In genomic region chr9:120935383-120935857, GRCh38 we compare ENCODE assay signal across 8 cellular contexts. TPM values are rescaled to one million over a fixed set of nuclear protein-coding genes. Genes with fewer than 3 reads are reported as not detected.
DNase-seq lines count a peak whose midpoint lies in the region; ATAC-seq and TF ChIP-seq lines count a peak whose summit lies in the region.

No MANE protein-coding gene starts in this region.

- H3K27ac ChIP-seq in endodermal cell (ENCODE audit: low read depth, low read length), result no peak overlapping the region
- H3K27ac ChIP-seq in upper lobe of right lung, result peak overlapping the region; percentile 69

- H3K27me3 Mint-ChIP-seq in T-helper 17 cell (no peaks in the 10 kb centered on the region), endodermal cell (ENCODE audit: insufficient read depth) (peaks cover 13% of the 10 kb centered on the region), mesothelial cell of epicardium (ENCODE audit: low read depth) (peaks cover 6% of the 10 kb centered on the region)

- H3K4me3 ChIP-seq in endodermal cell (ENCODE audit: low read length) (no peak overlapping the region), upper lobe of right lung (no peak overlapping the region), H7 (ENCODE audit: insufficient read depth, low read depth, low read length) (no peak overlapping the region)

- H3K9me3 ChIP-seq in T-helper 17 cell (ENCODE audit: control insufficient read depth, low read length, poor library complexity, severe bottlenecking) (no peaks in the 10 kb centered on the region), endodermal cell (ENCODE audit: control insufficient read depth, low read length) (no peaks in the 10 kb centered on the region), upper lobe of right lung (no peaks in the 10 kb centered on the region)

- H3K4me1 ChIP-seq in endodermal cell (ENCODE audit: control insufficient read depth, insufficient read depth, low read length), result peaks cover 11% of the 10 kb centered on the region
- H3K4me1 ChIP-seq in upper lobe of right lung, result peaks cover 61% of the 10 kb centered on the region

- no peak overlapping the region for H3K9ac ChIP-seq in endodermal cell (ENCODE audit: extremely low read depth, low read length, poor library complexity, severe bottlenecking)

- H3K36me3 Mint-ChIP-seq in T-helper 17 cell (ENCODE audit: low read depth) (no peaks in the 10 kb centered on the region), endodermal cell (ENCODE audit: low read depth) (no peaks in the 10 kb centered on the region), mesothelial cell of epicardium (no peaks in the 10 kb centered on the region)

- DNase-seq in GM04503 (ENCODE audit: low read depth) (peak; percentile 58), NCI-H1105 (lab: John Stamatoyannopoulos, UW) (peak; percentile 86), T-helper 17 cell (no peak), endodermal cell (peak; percentile 21), mesothelial cell of epicardium (ENCODE audit: low spot score in 2 of 2, unreplicated experiment in 2 of 2) (peak; percentile 78 to 96), upper lobe of right lung (peak; percentile 97), H7 (no peak)

- TF ChIP-seq CTCF in endodermal cell (conservative IDR thresholded peaks at IDR 0.05) (no peak), mesothelial cell of epicardium (IDR thresholded peaks at IDR 0.05; ENCODE audit: unreplicated experiment) (no peak), upper lobe of right lung (IDR thresholded peaks at IDR 0.05) (no peak)

- ATAC-seq in T-helper 17 cell (no peak), upper lobe of right lung (peak; percentile 88), HG03025 (IDR thresholded peaks at IDR 0.05; ENCODE audit: low FRiP score, unreplicated experiment) (no peak)

- H3K4me1 Mint-ChIP-seq in T-helper 17 cell, result peaks cover 46% of the 10 kb centered on the region
- H3K4me1 Mint-ChIP-seq in endodermal cell, result peaks cover 31% of the 10 kb centered on the region
- H3K4me1 Mint-ChIP-seq in mesothelial cell of epicardium, result peaks cover 29% of the 10 kb centered on the region

- H3K4me3 Mint-ChIP-seq in T-helper 17 cell (peak overlapping the region; percentile 74), endodermal cell (no peak overlapping the region), mesothelial cell of epicardium (peak overlapping the region; percentile 37)

- H3K9me3 Mint-ChIP-seq in endodermal cell (no peaks in the 10 kb centered on the region), mesothelial cell of epicardium (no peaks in the 10 kb centered on the region)

- peak overlapping the region; percentile 100 for H3K27ac Mint-ChIP-seq in T-helper 17 cell
- H3K27ac Mint-ChIP-seq in endodermal cell, result no peak overlapping the region
- H3K27ac Mint-ChIP-seq in mesothelial cell of epicardium, result peak overlapping the region; percentile 98

- H3K27me3 ChIP-seq in endodermal cell (ENCODE audit: control insufficient read depth, insufficient read depth, low read length, poor library complexity, severe bottlenecking), result no peaks in the 10 kb centered on the region
- H3K27me3 ChIP-seq in upper lobe of right lung, result no peaks in the 10 kb centered on the region
- no peaks in the 10 kb centered on the region; the same call in 1 of the 2 replicates for H3K27me3 ChIP-seq in H7 (ENCODE audit: control insufficient read depth, insufficient read depth, low read length)

- H3K36me3 ChIP-seq in endodermal cell (ENCODE audit: control insufficient read depth, insufficient read depth, low read length), result no peaks in the 10 kb centered on the region
- no peaks in the 10 kb centered on the region for H3K36me3 ChIP-seq in upper lobe of right lung
- H3K36me3 ChIP-seq in H7 (replicated peaks; ENCODE audit: control insufficient read depth, insufficient read depth, low read length), result no peaks in the 10 kb centered on the region

- WGBS in endodermal cell (ENCODE audit: insufficient coverage in 1 of 2, insufficient read length in 1 of 2), 2 experiments, result 89 to 90% methylated on average over 2 to 4 of the region's 4 CpGs

- intact Hi-C loops in upper lobe of right lung (cut with DNase I), result loop anchor here (10.0 kb wide), 1 partner anchor 61 kb away; the partner anchor contains the start of gene PHF19

RNA-seq across cellular contexts. Expression of gene TRAF1, which starts 8.8 kb away (rescaled TPM):
- total RNA-seq in T-helper 17 cell (100 to 1,000 TPM; 103 to 118 TPM), endodermal cell (1 to 10 TPM; 3.6 to 8.2 TPM), mesothelial cell of epicardium (7.7 to 8.2 TPM (median 8.0 TPM) in 3 replicates), upper lobe of right lung (6.0 TPM)
- polyA plus RNA-seq in endodermal cell (2013, experiment 1 of 2), result 3.1 TPM
- 2.6 TPM for polyA plus RNA-seq in endodermal cell (2013, experiment 2 of 2)
- total RNA-seq in H7 (2014; rRNA removed; shearing (Covaris generic)), result 0.97 and 1.4 TPM in 2 replicates

RNA-seq across cellular contexts. Expression of gene PHF19, which starts 58.4 kb away (rescaled TPM):
- 10 to 100 TPM; 69.9 to 96.9 TPM for total RNA-seq in T-helper 17 cell
- total RNA-seq in endodermal cell, result 10 to 100 TPM; 17.9 to 21.9 TPM
- polyA plus RNA-seq in endodermal cell (2013, experiment 1 of 2), result 30.5 TPM
- 27.9 TPM for polyA plus RNA-seq in endodermal cell (2013, experiment 2 of 2)
- total RNA-seq in mesothelial cell of epicardium, result 36.0 to 44.5 TPM (median 41.6 TPM) in 3 replicates
- 19.0 TPM for total RNA-seq in upper lobe of right lung
- total RNA-seq in H7 (2014; rRNA removed; shearing (Covaris generic)), result 35.5 and 40.1 TPM in 2 replicates

Comparison
In these comparisons a context has a peak if more than half of its experiments do, and no peak if none do; other contexts are left out.
1. DNase-seq: peak in GM04503 (single experiment), NCI-H1105 (single experiment), endodermal cell (single experiment), mesothelial cell of epicardium (2 of 2) and upper lobe of right lung (single experiment); none in T-helper 17 cell (0 of 3) and H7 (single experiment).
2. RNA of gene TRAF1, which starts 8.8 kb away (total RNA-seq): 103 to 118 TPM in T-helper 17 cell; 3.6 to 8.2 TPM in endodermal cell, 7.7 to 8.2 TPM in mesothelial cell of epicardium, 6.0 TPM in upper lobe of right lung (single experiment) and 0.97 to 1.4 TPM in H7; every median in the first group is over 10 times any median in the second.